ENCODE assay signal across 8 cellular contexts in the genomic region with DNA sequence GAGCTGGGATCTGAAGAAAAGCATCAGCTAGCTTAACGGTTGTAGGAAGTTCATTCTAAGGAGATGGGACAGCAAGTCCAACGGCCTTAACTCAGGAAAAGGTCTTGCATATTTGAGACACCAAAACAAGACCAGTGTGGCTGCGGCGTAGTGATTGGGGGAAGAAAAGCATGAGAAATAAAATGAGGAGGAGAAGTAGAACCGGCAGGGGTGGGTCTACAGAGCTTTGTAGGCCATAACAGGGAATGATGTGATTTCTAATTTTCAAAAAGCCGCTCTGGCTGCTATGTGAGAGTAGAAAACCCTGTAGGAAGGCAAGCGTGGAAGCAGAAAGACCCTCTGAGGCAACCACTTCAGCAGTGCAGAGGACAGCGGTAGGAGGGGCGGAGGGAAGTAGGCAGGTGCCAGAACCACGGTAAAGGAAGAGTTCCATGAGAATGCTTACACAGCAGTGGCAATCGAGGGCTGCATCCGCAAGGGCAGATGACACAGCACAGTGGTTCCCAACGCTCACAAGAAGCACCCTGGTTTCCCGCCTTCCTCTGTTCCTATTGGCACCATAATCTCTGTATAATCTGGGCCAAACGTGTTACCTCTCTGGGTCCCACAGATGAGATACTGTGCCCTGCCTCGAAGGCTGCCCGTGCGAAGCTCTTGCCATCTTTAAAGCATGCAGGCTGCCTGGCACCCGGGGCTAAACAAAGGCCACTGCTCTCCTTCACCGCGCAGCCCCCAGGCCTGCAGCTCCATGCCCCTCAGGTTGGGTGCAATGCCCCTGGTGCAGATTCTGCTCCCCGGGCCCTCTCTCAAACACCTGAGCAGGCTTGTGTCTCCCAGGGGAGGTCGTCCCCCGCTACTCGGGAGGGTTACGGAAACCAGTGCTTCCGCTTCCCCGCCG. TPM values are rescaled to one million over a fixed set of nuclear protein-coding genes. Genes with fewer than 3 reads are reported as not detected.
A peak's percentile ranks its signal among the peaks of the same experiment; 100 is the strongest.
DNase-seq lines count a peak whose midpoint lies in the region; ATAC-seq and TF ChIP-seq lines count a peak whose summit lies in the region.

No MANE protein-coding gene starts in this region.

- DNase-seq in DMS53 (lab: John Stamatoyannopoulos, UW) (peak; percentile 86), NCI-H345 (lab: John Stamatoyannopoulos, UW) (peak; percentile 56), hepatocyte (ENCODE audit: low spot score) (no peak), sigmoid colon (peak; percentile 78), NCI-H2107 (lab: John Stamatoyannopoulos, UW) (no peak)
- peak in 1 of 2 donors; percentile 30 for DNase-seq in activated naive CD4-positive, alpha-beta T cell treated with anti-CD3 and anti-CD28 coated beads, Interleukin-2, amount 50 U/mL, for 72 hours (ENCODE audit: low spot score in 2 of 2)

- peak; percentile 18 for ATAC-seq in GM21786 (IDR thresholded peaks at IDR 0.05; ENCODE audit: unreplicated experiment)
- peak; percentile 0 to 4 for ATAC-seq in activated naive CD4-positive, alpha-beta T cell treated with anti-CD3 and anti-CD28 coated beads, Interleukin-2, amount 50 U/mL, for 72 hours
- no peak for ATAC-seq in HG03520 (IDR thresholded peaks at IDR 0.05; ENCODE audit: unreplicated experiment)

- TF ChIP-seq CTCF in hepatocyte (IDR thresholded peaks at IDR 0.05; ENCODE audit: poor library complexity): no peak
- TF ChIP-seq CTCF in sigmoid colon (IDR thresholded peaks at IDR 0.05): no peak

- H3K9me3 ChIP-seq in hepatocyte (ENCODE audit: low read depth): no peaks in the 10 kb centered on the region
- H3K9me3 ChIP-seq in sigmoid colon: no peaks in the 10 kb centered on the region

- H3K4me2 ChIP-seq in hepatocyte: peak overlapping the region; percentile 99

- H3K27ac Mint-ChIP-seq in activated naive CD4-positive, alpha-beta T cell treated with anti-CD3 and anti-CD28 coated beads, Interleukin-2, amount 50 U/mL, for 72 hours: peak overlapping the region; percentile 77 to 87

- H3K36me3 ChIP-seq in hepatocyte (replicated peaks; ENCODE audit: insufficient read depth, low read depth): no peaks in the 10 kb centered on the region
- peaks cover 22 to 46% (median 30%) of the 10 kb centered on the region in 4 donors for H3K36me3 ChIP-seq in sigmoid colon

- no peaks in the 10 kb centered on the region for H3K9me3 Mint-ChIP-seq in activated naive CD4-positive, alpha-beta T cell treated with anti-CD3 and anti-CD28 coated beads, Interleukin-2, amount 50 U/mL, for 72 hours

- TF ChIP-seq EP300 in sigmoid colon (IDR thresholded peaks at IDR 0.05): no peak

- peaks cover 44% of the 10 kb centered on the region for H3K79me2 ChIP-seq in hepatocyte

- TF ChIP-seq POLR2A in sigmoid colon (IDR thresholded peaks at IDR 0.05): no peak

- WGBS in hepatocyte (ENCODE audit: low lambda C conversion rate, missing lambda C conversion rate): 23% methylated on average over 29 of the region's 29 CpGs
- WGBS in sigmoid colon, 2 donors: 10 to 14% methylated on average over 29 of the region's 29 CpGs

- peak overlapping the region; percentile 72 for H3K4me3 ChIP-seq in hepatocyte
- peak overlapping the region; percentile 64 to 85 (median 74) for H3K4me3 ChIP-seq in sigmoid colon

- H4K20me1 ChIP-seq in hepatocyte (ENCODE audit: insufficient read depth, poor library complexity, severe bottlenecking): peaks cover 16% of the 10 kb centered on the region

- H3K4me1 ChIP-seq in hepatocyte (ENCODE audit: insufficient read depth) (peaks cover 27% of the 10 kb centered on the region), sigmoid colon (peaks cover 0 to 58% (median 53%) of the 10 kb centered on the region in 4 donors)

- H3K9me2 ChIP-seq in hepatocyte (replicated peaks; ENCODE audit: insufficient read depth): no peaks in the 10 kb centered on the region

- H3K27me3 ChIP-seq in hepatocyte (no peaks in the 10 kb centered on the region), sigmoid colon (no peaks in the 10 kb centered on the region)

- H3K27ac ChIP-seq in hepatocyte: peak overlapping the region; percentile 72
- H3K27ac ChIP-seq in sigmoid colon: peak overlapping the region; percentile 87 to 100 (median 92)

- H3K36me3 Mint-ChIP-seq in activated naive CD4-positive, alpha-beta T cell treated with anti-CD3 and anti-CD28 coated beads, Interleukin-2, amount 50 U/mL, for 72 hours: no peaks in the 10 kb centered on the region

- intact Hi-C loops in sigmoid colon (cut with DNase I): loop anchor here (2.0 to 5.0 kb wide), 4 partner anchors 40 to 255 kb away; a partner anchor contains a TSS

- peak overlapping the region; percentile 79 for H2AFZ ChIP-seq in hepatocyte

RNA-seq across cellular contexts. Expression of a gene that starts 0.8 kb away (rescaled TPM):
- 10 to 100 TPM; 23.8 to 39.2 TPM for total RNA-seq in activated naive CD4-positive, alpha-beta T cell treated with anti-CD3 and anti-CD28 coated beads, Interleukin-2, amount 50 U/mL, for 72 hours
- total RNA-seq in hepatocyte (9.0 and 13.6 TPM in 2 replicates), sigmoid colon (10 to 100 TPM; 11.4 to 34.1 (median 26.1) TPM)
- polyA plus RNA-seq in hepatocyte (25.6 and 34.9 TPM in 2 replicates), sigmoid colon (10 to 100 TPM; 12.5 to 14.8 (median 12.6) TPM)

RNA-seq across cellular contexts. Expression of a gene that starts 12.9 kb away (rescaled TPM):
- total RNA-seq in activated naive CD4-positive, alpha-beta T cell treated with anti-CD3 and anti-CD28 coated beads, Interleukin-2, amount 50 U/mL, for 72 hours: 10 to 100 TPM in 1 of 2 donors, 1 to 10 TPM in 1; 6.8 to 10.8 TPM
- total RNA-seq in hepatocyte (30.2 and 37.5 TPM in 2 replicates), sigmoid colon (10 to 100 TPM; 57.1 to 90.1 (median 68.9) TPM)
- polyA plus RNA-seq in hepatocyte (28.6 and 33.4 TPM in 2 replicates), sigmoid colon (10 to 100 TPM in 1 of 3 donors, 1 to 10 TPM in 2; 3.6 to 21.3 (median 7.9) TPM)

RNA-seq across cellular contexts. Expression of a gene that starts 13.2 kb away (rescaled TPM):
- 1 to 10 TPM; 3.7 to 6.8 TPM for total RNA-seq in activated naive CD4-positive, alpha-beta T cell treated with anti-CD3 and anti-CD28 coated beads, Interleukin-2, amount 50 U/mL, for 72 hours
- total RNA-seq in hepatocyte (1.8 and 2.0 TPM in 2 replicates), sigmoid colon (1 to 10 TPM; 1.8 to 5.5 (median 4.2) TPM)
- polyA plus RNA-seq in hepatocyte (4.4 and 4.7 TPM in 2 replicates), sigmoid colon (1 to 10 TPM in 1 of 3 donors, under 1 TPM in 1, not detected in 1; 0.69 to 4.2 TPM)

RNA-seq across cellular contexts. Expression of a gene that starts 41.0 kb away (rescaled TPM):
- 10 to 100 TPM; 15.0 to 18.8 TPM for total RNA-seq in activated naive CD4-positive, alpha-beta T cell treated with anti-CD3 and anti-CD28 coated beads, Interleukin-2, amount 50 U/mL, for 72 hours
- total RNA-seq in hepatocyte: 17.0 and 17.1 TPM in 2 replicates
- polyA plus RNA-seq in hepatocyte: 23.7 and 25.8 TPM in 2 replicates
- 10 to 100 TPM in 3 of 4 donors, 1 to 10 TPM in 1; 8.9 to 16.6 (median 11.8) TPM for total RNA-seq in sigmoid colon
- polyA plus RNA-seq in sigmoid colon: 10 to 100 TPM in 1 of 3 donors, 1 to 10 TPM in 2; 1.2 to 11.9 (median 1.2) TPM

Comparison
In these comparisons a context has a peak if more than half of its experiments do, and no peak if none do; other contexts are left out.
1. DNase-seq: peak in DMS53 (single experiment), NCI-H345 (single experiment) and sigmoid colon (single experiment); none in hepatocyte (single experiment) and NCI-H2107 (single experiment).